8 cellular contexts compared by ENCODE assay signal in the genomic region with DNA sequence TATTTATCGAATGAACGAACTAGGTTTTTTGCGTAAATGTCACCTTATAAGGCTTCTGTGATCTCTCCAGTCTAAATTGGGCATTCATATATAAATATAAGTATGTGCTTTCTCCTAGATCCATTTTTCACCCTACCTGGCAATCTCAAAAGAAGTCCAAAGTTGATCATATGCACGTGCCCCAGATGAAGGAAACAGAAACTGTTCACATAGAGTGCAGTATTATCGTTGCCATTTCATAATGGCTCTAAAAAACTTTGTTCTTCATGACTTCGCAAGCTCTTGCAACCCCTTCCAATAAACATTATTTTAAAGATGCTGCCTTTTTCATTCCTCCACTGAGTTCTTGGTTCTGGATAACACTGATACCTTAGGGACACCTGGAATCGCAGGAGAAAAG. TPM values are rescaled to one million over a fixed set of nuclear protein-coding genes. Genes with fewer than 3 reads are reported as not detected.
DNase-seq lines count a peak whose midpoint lies in the region; ATAC-seq, FAIRE-seq and TF ChIP-seq lines count a peak whose summit lies in the region.

No MANE protein-coding gene starts in this region.

- H3K9ac ChIP-seq in mesendoderm (ENCODE audit: low read length) = peak overlapping the region; percentile 84

- TF ChIP-seq POLR2A in heart left ventricle (IDR thresholded peaks at IDR 0.05) (no peak), uterus (IDR thresholded peaks at IDR 0.05) (no peak)

- peaks cover 9% of the 10 kb centered on the region for H3K79me1 ChIP-seq in mesendoderm (ENCODE audit: low read length)

- H3K4me3 ChIP-seq in heart left ventricle (peak overlapping the region; percentile 70 to 97 (median 90)), bronchial epithelial cell (ENCODE audit: low read depth, low read length) (peak overlapping the region; percentile 55), mesendoderm (ENCODE audit: low read length) (peak overlapping the region; percentile 32), uterus (peak overlapping the region; percentile 70 to 79)

- peaks cover 14% of the 10 kb centered on the region for H3K79me2 ChIP-seq in mesendoderm (ENCODE audit: control insufficient read depth, insufficient read depth, low read length)

- WGBS in heart left ventricle, 4 donors = 24 to 33% (median 28%) methylated on average over 7 of the region's 7 CpGs
- no CpG with 5 or more reads among the region's 7 CpGs for WGBS in mesendoderm (ENCODE audit: extremely low coverage, insufficient coverage, low lambda C conversion rate)

- no peak overlapping the region for H3K4ac ChIP-seq in mesendoderm (ENCODE audit: low read depth, low read length)

- no peak overlapping the region for H2AK5ac ChIP-seq in mesendoderm (ENCODE audit: low read length)

- H3K56ac ChIP-seq in mesendoderm (ENCODE audit: low read length) = peak overlapping the region; percentile 91

- no peaks in the 10 kb centered on the region for H3K27me3 ChIP-seq in heart left ventricle
- H3K27me3 ChIP-seq in bronchial epithelial cell (ENCODE audit: control insufficient read depth, insufficient read depth, low read length) = no peaks in the 10 kb centered on the region
- H3K27me3 ChIP-seq in mesendoderm (ENCODE audit: insufficient read depth, low read length, poor library complexity) = no peaks in the 10 kb centered on the region
- no peaks in the 10 kb centered on the region for H3K27me3 ChIP-seq in uterus

- H2BK15ac ChIP-seq in mesendoderm (replicated peaks; ENCODE audit: low read depth) = no peak overlapping the region

- no peak for TF ChIP-seq CTCF in heart left ventricle (IDR thresholded peaks at IDR 0.05)
- TF ChIP-seq CTCF in bronchial epithelial cell (IDR thresholded peaks at IDR 0.05; ENCODE audit: insufficient read depth, low read length, severe bottlenecking) = no peak
- TF ChIP-seq CTCF in uterus (IDR thresholded peaks at IDR 0.05) = no peak

- DNase-seq in heart left ventricle (no peak), Right ventricle myocardium inferior (ENCODE audit: missing footprints) (no peak), bronchial epithelial cell (ENCODE audit: low read depth) (no peak), mesendoderm (no peak), uterus (no peak), NCI-H1105 treated with DMSO at 0.1 percent for 48 hours (lab: John Stamatoyannopoulos, UW) (no peak)

- no peak overlapping the region for H4K8ac ChIP-seq in mesendoderm (ENCODE audit: low read depth, low read length)

- no peaks in the 10 kb centered on the region for H3K9me3 ChIP-seq in heart left ventricle
- H3K9me3 ChIP-seq in uterus = no peaks in the 10 kb centered on the region

- no peak overlapping the region for H2BK120ac ChIP-seq in mesendoderm (ENCODE audit: low read depth, low read length)

- H3K18ac ChIP-seq in mesendoderm (ENCODE audit: low read length) = no peak overlapping the region

- H3K23ac ChIP-seq in mesendoderm (ENCODE audit: low read length) = no peak overlapping the region

- intact Hi-C loops in heart left ventricle (cut with DNase I) = loop anchor here in 3 of 10 donors (5.0 to 10.0 kb wide), 4 partner anchors 185 to 565 kb away; partner anchors contain the start of gene TET2 (in 2 of the 3)
- intact Hi-C loops in Right ventricle myocardium inferior (cut with DNase I) = no loop called here
- intact Hi-C loops in uterus (cut with DNase I; ENCODE audit: low total_unique reads) = no loop called here

- peaks cover 0 to 30% (median 18%) of the 10 kb centered on the region in 12 donors for H3K4me1 ChIP-seq in heart left ventricle
- no peaks in the 10 kb centered on the region for H3K4me1 ChIP-seq in mesendoderm (ENCODE audit: control insufficient read depth, low read depth, low read length)
- peaks cover 0 to 9% of the 10 kb centered on the region in 2 donors for H3K4me1 ChIP-seq in uterus

- H3K36me3 ChIP-seq in heart left ventricle = peaks cover 0 to 8% (median 0%) of the 10 kb centered on the region in 9 donors
- H3K36me3 ChIP-seq in bronchial epithelial cell (ENCODE audit: control insufficient read depth, insufficient read depth, low read length) = no peaks in the 10 kb centered on the region
- H3K36me3 ChIP-seq in mesendoderm (ENCODE audit: control insufficient read depth, insufficient read depth, low read length) = no peaks in the 10 kb centered on the region
- H3K36me3 ChIP-seq in uterus = no peaks in the 10 kb centered on the region

- ATAC-seq in heart left ventricle = no peak
- ATAC-seq in Right ventricle myocardium inferior = no peak
- ATAC-seq in HG03139 (IDR thresholded peaks at IDR 0.05; ENCODE audit: unreplicated experiment) = no peak
- no peak for ATAC-seq in HG03571 (IDR thresholded peaks at IDR 0.05; ENCODE audit: unreplicated experiment)

- peak overlapping the region; percentile 56 for H3K4me2 ChIP-seq in mesendoderm (ENCODE audit: low read length)

- no peak overlapping the region for H4K5ac ChIP-seq in mesendoderm (ENCODE audit: low read length)

- H3K27ac ChIP-seq in heart left ventricle (peak overlapping the region in 8 of 12 donors; percentile 73 to 90 (median 88)), mesendoderm (ENCODE audit: low read depth, low read length) (no peak overlapping the region), uterus (peak overlapping the region; percentile 81 to 83)

- H2BK5ac ChIP-seq in mesendoderm (ENCODE audit: low read length) = no peak overlapping the region

- no peak for FAIRE-seq in bronchial epithelial cell (lab: Jason Lieb, UNC)

RNA-seq across cellular contexts. Expression of gene INTS12, which starts 0.7 kb away (rescaled TPM):
- total RNA-seq in heart left ventricle = 10 to 100 TPM; 19.2 to 27.9 (median 22.2) TPM
- polyA plus RNA-seq in heart left ventricle = 10 to 100 TPM; 11.4 to 34.2 TPM
- 20.9 TPM for total RNA-seq in Right ventricle myocardium inferior
- 24.7 and 30.0 TPM in 2 replicates for total RNA-seq in bronchial epithelial cell
- polyA plus RNA-seq in mesendoderm (2013, experiment 1 of 2) = 21.8 TPM
- polyA plus RNA-seq in mesendoderm (2013, experiment 2 of 2) = 20.7 TPM
- 10 to 100 TPM in 3 of 4 donors, 1 to 10 TPM in 1; 5.9 to 58.2 (median 19.8) TPM for total RNA-seq in uterus

RNA-seq across cellular contexts. Expression of gene GSTCD, which starts 0.8 kb away (rescaled TPM):
- total RNA-seq in heart left ventricle (1 to 10 TPM; 2.4 to 6.4 (median 5.0) TPM), Right ventricle myocardium inferior (3.8 TPM), bronchial epithelial cell (13.7 and 17.1 TPM in 2 replicates), uterus (10 to 100 TPM in 2 of 4 donors, 1 to 10 TPM in 2; 8.2 to 33.5 (median 15.3) TPM)
- 1 to 10 TPM in 1 of 2 donors, under 1 TPM in 1; 0.57 to 3.2 TPM for polyA plus RNA-seq in heart left ventricle
- 17.2 TPM for polyA plus RNA-seq in mesendoderm (2013, experiment 1 of 2)
- 15.8 TPM for polyA plus RNA-seq in mesendoderm (2013, experiment 2 of 2)

Comparison
In these comparisons a context has a peak if more than half of its experiments do, and no peak if none do; other contexts are left out.
1. H3K4me3 ChIP-seq: peak in every context shown above with its lines; median percentile 90 in heart left ventricle; 74 in uterus; 55 in bronchial epithelial cell; 32 in mesendoderm.